ENCODE assay signal across 20 cellular contexts in genomic region chr22:47287516-47287915, GRCh38.
DNase-seq lines count a peak whose midpoint lies in the region; ATAC-seq and TF ChIP-seq lines count a peak whose summit lies in the region.
"Had no signal": no experiment of that assay in that cellular context is flagged by ENCODE, and none has a peak within 500 bp of the region (broad histone marks: within the 10 kb centered on the region; RNA-seq: fewer than 3 reads in every experiment).

No MANE protein-coding gene starts in this region.

- no peak overlapping the region for H3K9ac ChIP-seq in MM.1S (ENCODE audit: low read length)
- H3K9ac ChIP-seq: BLaER1 had no signal

- ATAC-seq in GM21447 (IDR thresholded peaks at IDR 0.05; ENCODE audit: unreplicated experiment) = no peak
- ATAC-seq: GM12878 had no signal

- H3K27ac ChIP-seq in suprapubic skin (no peak overlapping the region), MM.1S (ENCODE audit: low read length) (no peak overlapping the region)
- H3K27ac ChIP-seq: BLaER1, C4-2B had no signal

- no peak overlapping the region for H3K4me2 ChIP-seq in MM.1S (ENCODE audit: low read depth, low read length)
- H3K4me2 ChIP-seq: BLaER1 had no signal

- H2AFZ ChIP-seq in MM.1S (ENCODE audit: low read length) = no peak overlapping the region

- H3K79me2 ChIP-seq in MM.1S (ENCODE audit: low read length) = no peaks in the 10 kb centered on the region

- H4K20me1 ChIP-seq in MM.1S (ENCODE audit: insufficient read depth, low read length) = no peaks in the 10 kb centered on the region
- H4K20me1 ChIP-seq: BLaER1 had no signal

- no peaks in the 10 kb centered on the region for H3K4me1 ChIP-seq in suprapubic skin
- no peaks in the 10 kb centered on the region for H3K4me1 ChIP-seq in MM.1S (ENCODE audit: low read length)
- H3K4me1 ChIP-seq: HAP-1 had no signal

- H3K27me3 ChIP-seq in suprapubic skin = peaks cover 36% of the 10 kb centered on the region
- peaks cover 32% of the 10 kb centered on the region for H3K27me3 ChIP-seq in MM.1S (replicated peaks; ENCODE audit: insufficient read depth, low read length)
- H3K27me3 ChIP-seq: BLaER1 had no signal

- H3K4me3 ChIP-seq in suprapubic skin (no peak overlapping the region), MM.1S (ENCODE audit: low read length) (no peak overlapping the region)
- H3K4me3 ChIP-seq: BLaER1, GM12878, HAP-1 had no signal

- no peak for TF ChIP-seq EP300 in suprapubic skin (IDR thresholded peaks at IDR 0.05)

- H3F3A ChIP-seq in MM.1S (ENCODE audit: insufficient read depth, low read length) = no peaks in the 10 kb centered on the region

- peak; percentile 67 for DNase-seq in NCI-H1694 (lab: John Stamatoyannopoulos, UW)
- peak; percentile 30 for DNase-seq in NCI-H2171 (lab: John Stamatoyannopoulos, UW)
- peak; percentile 60 for DNase-seq in mesenteric fat pad (ENCODE audit: low spot score)
- DNase-seq in suprapubic skin (ENCODE audit: low spot score in 2 of 2) = peak; percentile 10 to 41
- DNase-seq in MM.1S = no peak
- no peak for DNase-seq in NCI-H1048 (lab: John Stamatoyannopoulos, UW)
- no peak for DNase-seq in iPS-NIHi11 (ENCODE audit: low spot score)
- DNase-seq: CD4-positive, CD25-positive, alpha-beta regulatory T cell; CD8-positive, alpha-beta memory T cell; DMS 273 treated with DMSO at 0.1 percent for 48 hours; DMS79; EL; GDM1; GOT3; HFFc6 had no signal

- TF ChIP-seq CTCF in suprapubic skin (IDR thresholded peaks at IDR 0.05) (no peak), MM.1S (IDR thresholded peaks at IDR 0.05; ENCODE audit: low read length) (no peak)

- no peaks in the 10 kb centered on the region for H3K9me2 ChIP-seq in MM.1S (replicated peaks; ENCODE audit: insufficient read depth, low read length)

- TF ChIP-seq POLR2A in suprapubic skin (IDR thresholded peaks at IDR 0.05) = no peak

- no peaks in the 10 kb centered on the region for H3K36me3 ChIP-seq in suprapubic skin
- no peaks in the 10 kb centered on the region for H3K36me3 ChIP-seq in MM.1S (replicated peaks; ENCODE audit: insufficient read depth, low read length)
- H3K36me3 ChIP-seq: BLaER1, HAP-1 had no signal

- WGBS in suprapubic skin = 75% methylated on average over 5 of the region's 5 CpGs

- no peaks in the 10 kb centered on the region for H3K9me3 ChIP-seq in suprapubic skin
- no peaks in the 10 kb centered on the region for H3K9me3 ChIP-seq in MM.1S (replicated peaks; ENCODE audit: insufficient read depth, low read length)
- H3K9me3 ChIP-seq: BLaER1, HAP-1 had no signal

Comparison
In these comparisons a context has a peak if more than half of its experiments do, and no peak if none do; other contexts are left out.
1. DNase-seq: peak in NCI-H1694 (single experiment), NCI-H2171 (single experiment), mesenteric fat pad (single experiment) and suprapubic skin (2 of 2); none in MM.1S (single experiment), NCI-H1048 (single experiment) and iPS-NIHi11 (single experiment).